In genomic region chr6:11209941-11210340, GRCh38 we compare ENCODE assay signal across 11 cellular contexts. TPM values are rescaled to one million over a fixed set of nuclear protein-coding genes. Genes with fewer than 3 reads are reported as not detected.
DNase-seq lines count a peak whose midpoint lies in the region; ATAC-seq and TF ChIP-seq lines count a peak whose summit lies in the region.
"Had no signal": no experiment of that assay in that cellular context is flagged by ENCODE, and none has a peak within 500 bp of the region (broad histone marks: within the 10 kb centered on the region; RNA-seq: fewer than 3 reads in every experiment).

No MANE protein-coding gene starts in this region.

- no peak for DNase-seq in heart left ventricle
- no peak for DNase-seq in left cardiac atrium
- DNase-seq in dedifferentiated amniotic fluid mesenchymal stem cell (ENCODE audit: extremely low spot score): peak; percentile 51
- DNase-seq in mesendoderm: no peak
- no peak for DNase-seq in uterus
- no peak for DNase-seq in CD4-positive, alpha-beta T cell
- no peak for DNase-seq in stimulated activated CD4-positive, alpha-beta T cell treated with anti-CD3 and anti-CD28 coated beads, Interleukin-15, amount 100 ng/mL, for 24 hours
- no peak for DNase-seq in 8988T
- DNase-seq: activated CD4-positive, alpha-beta T cell treated with anti-CD3 and anti-CD28 coated beads, Interleukin-2, amount 10 ng/mL, durations not matched to agents 24 days and 14 days; activated gamma-delta T cell treated with Interleukin-2 at 50 U/mL for 16 hours; naive thymus-derived CD8-positive, alpha-beta T cell had no signal

- no peak overlapping the region for H3K4me3 ChIP-seq in heart left ventricle
- no peak overlapping the region for H3K4me3 ChIP-seq in mesendoderm (ENCODE audit: low read length)
- H3K4me3 ChIP-seq in uterus: no peak overlapping the region

- intact Hi-C loops in heart left ventricle (cut with DNase I) (loop anchor here in 1 of 10 donors (10.0 kb wide), 1 partner anchor 155 kb away; no protein-coding TSS in a partner anchor), left cardiac atrium (cut with DNase I) (no loop called here), uterus (cut with DNase I; ENCODE audit: low total_unique reads) (no loop called here)
- intact Hi-C loops in CD4-positive, alpha-beta T cell (cut with DNase I, micrococcal nuclease): no loop called here

- H3K27me3 ChIP-seq in heart left ventricle (no peaks in the 10 kb centered on the region), mesendoderm (ENCODE audit: insufficient read depth, low read length, poor library complexity) (no peaks in the 10 kb centered on the region), uterus (no peaks in the 10 kb centered on the region)
- no peaks in the 10 kb centered on the region for H3K27me3 ChIP-seq in CD4-positive, alpha-beta T cell (ENCODE audit: control insufficient read depth, insufficient read depth, low read length)

- H4K5ac ChIP-seq in mesendoderm (ENCODE audit: low read length): no peak overlapping the region

- no peak overlapping the region for H3K56ac ChIP-seq in mesendoderm (ENCODE audit: low read length)

- H3K9me3 Mint-ChIP-seq in CD4-positive, alpha-beta T cell: no peaks in the 10 kb centered on the region
- H3K9me3 Mint-ChIP-seq: activated CD4-positive, alpha-beta T cell treated with anti-CD3 and anti-CD28 coated beads, Interleukin-2, amount 10 ng/mL, durations not matched to agents 24 days and 14 days; naive thymus-derived CD8-positive, alpha-beta T cell had no signal

- H3K4me1 ChIP-seq in heart left ventricle (peaks cover 13 to 99% (median 84%) of the 10 kb centered on the region in 12 donors), mesendoderm (ENCODE audit: control insufficient read depth, low read depth, low read length) (peaks cover 10% of the 10 kb centered on the region), uterus (peaks cover 0 to 9% of the 10 kb centered on the region in 2 donors)

- no peaks in the 10 kb centered on the region for H3K27me3 Mint-ChIP-seq in CD4-positive, alpha-beta T cell
- H3K27me3 Mint-ChIP-seq: activated CD4-positive, alpha-beta T cell treated with anti-CD3 and anti-CD28 coated beads, Interleukin-2, amount 10 ng/mL, durations not matched to agents 24 days and 14 days; naive thymus-derived CD8-positive, alpha-beta T cell had no signal

- TF ChIP-seq POLR2A in heart left ventricle (IDR thresholded peaks at IDR 0.05): no peak
- TF ChIP-seq POLR2A in uterus (IDR thresholded peaks at IDR 0.05): no peak

- no peak for ATAC-seq in heart left ventricle
- no peak for ATAC-seq in left cardiac atrium
- no peak for ATAC-seq in CD4-positive, alpha-beta T cell (ENCODE audit: poor library complexity)
- ATAC-seq: naive thymus-derived CD8-positive, alpha-beta T cell had no signal

- POLR2A ChIA-PET in CD4-positive, alpha-beta T cell (lab: Charles Lee): no interaction called here

- no peaks in the 10 kb centered on the region for H3K9me3 ChIP-seq in heart left ventricle
- H3K9me3 ChIP-seq in uterus: no peaks in the 10 kb centered on the region
- H3K9me3 ChIP-seq in CD4-positive, alpha-beta T cell (ENCODE audit: control insufficient read depth, low read length): no peaks in the 10 kb centered on the region

- H2AK5ac ChIP-seq in mesendoderm (ENCODE audit: low read length): no peak overlapping the region

- H3K79me1 ChIP-seq in mesendoderm (ENCODE audit: low read length): no peaks in the 10 kb centered on the region

- no peak overlapping the region for H3K23ac ChIP-seq in mesendoderm (ENCODE audit: low read length)

- no peak overlapping the region for H3K27ac Mint-ChIP-seq in CD4-positive, alpha-beta T cell
- H3K27ac Mint-ChIP-seq: activated CD4-positive, alpha-beta T cell treated with anti-CD3 and anti-CD28 coated beads, Interleukin-2, amount 10 ng/mL, durations not matched to agents 24 days and 14 days had no signal

- H3K18ac ChIP-seq in mesendoderm (ENCODE audit: low read length): peak overlapping the region; percentile 62

- no peak overlapping the region for H2BK15ac ChIP-seq in mesendoderm (replicated peaks; ENCODE audit: low read depth)

- 56 to 64% (median 60%) methylated on average over 2 of the region's 2 CpGs for WGBS in heart left ventricle, 4 donors
- no CpG with 5 or more reads among the region's 2 CpGs for WGBS in mesendoderm (ENCODE audit: extremely low coverage, insufficient coverage, low lambda C conversion rate)

- no peak overlapping the region for H3K4ac ChIP-seq in mesendoderm (ENCODE audit: low read depth, low read length)

- H4K8ac ChIP-seq in mesendoderm (ENCODE audit: low read depth, low read length): no peak overlapping the region

- TF ChIP-seq CTCF in heart left ventricle (IDR thresholded peaks at IDR 0.05) (no peak), uterus (IDR thresholded peaks at IDR 0.05) (no peak)
- TF ChIP-seq CTCF in CD4-positive, alpha-beta T cell (IDR thresholded peaks at IDR 0.05): no peak

- no peak overlapping the region for H2BK120ac ChIP-seq in mesendoderm (ENCODE audit: low read depth, low read length)

- H3K4me1 Mint-ChIP-seq in CD4-positive, alpha-beta T cell (ENCODE audit: low read depth): peaks cover 57% of the 10 kb centered on the region

- CTCF ChIA-PET in CD4-positive, alpha-beta T cell (lab: Charles Lee): interaction anchor here (0.6 kb wide), 1 partner anchor 10 kb away, joined by 3 read pairs; no protein-coding TSS in a partner anchor

- H3K4me3 Mint-ChIP-seq in CD4-positive, alpha-beta T cell: no peak overlapping the region
- H3K4me3 Mint-ChIP-seq: activated CD4-positive, alpha-beta T cell treated with anti-CD3 and anti-CD28 coated beads, Interleukin-2, amount 10 ng/mL, durations not matched to agents 24 days and 14 days; naive thymus-derived CD8-positive, alpha-beta T cell had no signal

- no peak overlapping the region for H2BK5ac ChIP-seq in mesendoderm (ENCODE audit: low read length)

- H3K4me2 ChIP-seq in mesendoderm (ENCODE audit: low read length): no peak overlapping the region

- H3K36me3 Mint-ChIP-seq in CD4-positive, alpha-beta T cell (ENCODE audit: low read depth): peaks cover 87% of the 10 kb centered on the region

- H3K27ac ChIP-seq in heart left ventricle (peak overlapping the region in 11 of 12 donors; percentile 42 to 93 (median 80)), mesendoderm (ENCODE audit: low read depth, low read length) (no peak overlapping the region), uterus (peak overlapping the region; percentile 20 to 94)
- H3K27ac ChIP-seq in CD4-positive, alpha-beta T cell (ENCODE audit: low read depth, low read length): no peak overlapping the region

- H3K9ac ChIP-seq in mesendoderm (ENCODE audit: low read length): no peak overlapping the region

- H3K36me3 ChIP-seq in heart left ventricle (peaks cover 0 to 51% (median 26%) of the 10 kb centered on the region in 9 donors), mesendoderm (ENCODE audit: control insufficient read depth, insufficient read depth, low read length) (peaks cover 3% of the 10 kb centered on the region), uterus (no peaks in the 10 kb centered on the region)

- H3K79me2 ChIP-seq in mesendoderm (ENCODE audit: control insufficient read depth, insufficient read depth, low read length): no peaks in the 10 kb centered on the region

RNA-seq across cellular contexts. Expression of gene NEDD9, which starts 22.5 kb away (rescaled TPM):
- 10 to 100 TPM; 10.2 to 55.7 (median 20.9) TPM for total RNA-seq in heart left ventricle
- 10 to 100 TPM; 13.4 to 21.2 TPM for polyA plus RNA-seq in heart left ventricle
- total RNA-seq in left cardiac atrium: 10 to 100 TPM; 34.0 to 42.9 TPM
- polyA plus RNA-seq in mesendoderm (2013, experiment 1 of 2): 9.6 TPM
- 9.5 TPM for polyA plus RNA-seq in mesendoderm (2013, experiment 2 of 2)
- 10 to 100 TPM; 36.2 to 99.1 (median 70.2) TPM for total RNA-seq in uterus
- 10 to 100 TPM; 40.9 to 44.3 TPM for total RNA-seq in CD4-positive, alpha-beta T cell

Comparison
In these comparisons a context has a peak if more than half of its experiments do, and no peak if none do; other contexts are left out.
1. H3K27ac ChIP-seq: peak in heart left ventricle (11 of 12) and uterus (2 of 2); none in mesendoderm (single experiment) and CD4-positive, alpha-beta T cell (single experiment).